In genomic region chr19:2081873-2082810, GRCh38 we compare ENCODE assay signal across 10 cellular contexts. TPM values are rescaled to one million over a fixed set of nuclear protein-coding genes. Genes with fewer than 3 reads are reported as not detected.
DNase-seq lines count a peak whose midpoint lies in the region; ATAC-seq and TF ChIP-seq lines count a peak whose summit lies in the region.
"Had no signal": no experiment of that assay in that cellular context is flagged by ENCODE, and none has a peak within 500 bp of the region (broad histone marks: within the 10 kb centered on the region; RNA-seq: fewer than 3 reads in every experiment).

No MANE protein-coding gene starts in this region.

- H3K9me3 ChIP-seq in sigmoid colon: no peaks in the 10 kb centered on the region
- H3K9me3 ChIP-seq: SJSA1 had no signal

- H3K4me3 Mint-ChIP-seq in activated naive CD8-positive, alpha-beta T cell treated with anti-CD3 and anti-CD28 coated beads, Interleukin-2, amount 50 U/mL, for 24 hours: peak overlapping the region; percentile 85

- no peak for TF ChIP-seq CTCF in sigmoid colon (IDR thresholded peaks at IDR 0.05)

- intact Hi-C loops in sigmoid colon (cut with DNase I): no loop called here

- peak overlapping the region; percentile 19 to 94 (median 75) for H3K27ac ChIP-seq in sigmoid colon
- H3K27ac ChIP-seq: SJSA1 had no signal

- ATAC-seq in activated naive CD8-positive, alpha-beta T cell treated with anti-CD3 and anti-CD28 coated beads, Interleukin-2, amount 50 U/mL, for 24 hours: peak; percentile 29
- ATAC-seq in HG02981 (IDR thresholded peaks at IDR 0.05; ENCODE audit: unreplicated experiment) (no peak), HG02973 (IDR thresholded peaks at IDR 0.05; ENCODE audit: unreplicated experiment) (no peak)

- H3K36me3 ChIP-seq in sigmoid colon: peaks cover 13 to 74% (median 34%) of the 10 kb centered on the region in 4 donors

- no peak for TF ChIP-seq EP300 in sigmoid colon (IDR thresholded peaks at IDR 0.05)

- peak; percentile 40 for TF ChIP-seq POLR2A in GM15510 (IDR thresholded peaks at IDR 0.05; ENCODE audit: borderline replicate concordance, extremely low read depth, insufficient read length)
- TF ChIP-seq POLR2A in sigmoid colon (IDR thresholded peaks at IDR 0.05): no peak

- H3K9me3 Mint-ChIP-seq in activated naive CD8-positive, alpha-beta T cell treated with anti-CD3 and anti-CD28 coated beads, Interleukin-2, amount 50 U/mL, for 24 hours: no peaks in the 10 kb centered on the region

- H3K4me1 Mint-ChIP-seq in activated naive CD8-positive, alpha-beta T cell treated with anti-CD3 and anti-CD28 coated beads, Interleukin-2, amount 50 U/mL, for 24 hours: peaks cover 55% of the 10 kb centered on the region

- WGBS in sigmoid colon, 2 donors: 68 to 85% methylated on average over 30 of the region's 30 CpGs

- no peaks in the 10 kb centered on the region for H3K27me3 ChIP-seq in sigmoid colon
- H3K27me3 ChIP-seq: SJSA1 had no signal

- DNase-seq in RPMI8226: peak; percentile 66
- peak; percentile 66 for DNase-seq in activated naive CD8-positive, alpha-beta T cell treated with anti-CD3 and anti-CD28 coated beads, Interleukin-2, amount 50 U/mL, for 24 hours
- DNase-seq in sigmoid colon: no peak
- DNase-seq in amniotic stem cell (lab: John Stamatoyannopoulos, UW): no peak
- no peak for DNase-seq in NCI-H2081 treated with DMSO at 0.1 percent for 48 hours (lab: John Stamatoyannopoulos, UW)
- DNase-seq: mammary epithelial cell had no signal

- peaks cover 2% of the 10 kb centered on the region for H3K27me3 Mint-ChIP-seq in activated naive CD8-positive, alpha-beta T cell treated with anti-CD3 and anti-CD28 coated beads, Interleukin-2, amount 50 U/mL, for 24 hours

- no peak overlapping the region for H3K4me3 ChIP-seq in sigmoid colon
- H3K4me3 ChIP-seq: SJSA1 had no signal

- peaks cover 0 to 65% (median 53%) of the 10 kb centered on the region in 4 donors for H3K4me1 ChIP-seq in sigmoid colon
- H3K4me1 ChIP-seq: SJSA1 had no signal

- H3K27ac Mint-ChIP-seq in activated naive CD8-positive, alpha-beta T cell treated with anti-CD3 and anti-CD28 coated beads, Interleukin-2, amount 50 U/mL, for 24 hours: peak overlapping the region; percentile 95

- peaks cover 65% of the 10 kb centered on the region for H3K36me3 Mint-ChIP-seq in activated naive CD8-positive, alpha-beta T cell treated with anti-CD3 and anti-CD28 coated beads, Interleukin-2, amount 50 U/mL, for 24 hours (ENCODE audit: low read depth)

RNA-seq across cellular contexts. Expression of gene MOB3A, which starts 14.0 kb away (rescaled TPM):
- total RNA-seq in sigmoid colon: 10 to 100 TPM; 25.7 to 65.4 (median 32.0) TPM
- 10 to 100 TPM; 14.4 to 36.1 (median 14.6) TPM for polyA plus RNA-seq in sigmoid colon

RNA-seq across cellular contexts. Expression of gene IZUMO4, which starts 14.6 kb away (rescaled TPM):
- total RNA-seq in sigmoid colon: 1 to 10 TPM; 2.3 to 6.0 (median 4.6) TPM
- 1 to 10 TPM; 2.4 to 8.5 (median 3.5) TPM for polyA plus RNA-seq in sigmoid colon

RNA-seq across cellular contexts. Expression of gene MKNK2, which starts 31.1 kb away (rescaled TPM):
- 100 to 1,000 TPM in 3 of 4 donors, 10 to 100 TPM in 1; 83.1 to 124 (median 107) TPM for total RNA-seq in sigmoid colon
- 100 to 1,000 TPM; 121 to 157 (median 129) TPM for polyA plus RNA-seq in sigmoid colon

Comparison
In these comparisons a context has a peak if more than half of its experiments do, and no peak if none do; other contexts are left out.
1. DNase-seq: peak in RPMI8226 (single experiment) and activated naive CD8-positive, alpha-beta T cell treated with anti-CD3 and anti-CD28 coated beads, Interleukin-2, amount 50 U/mL, for 24 hours (single experiment); none in sigmoid colon (single experiment), amniotic stem cell (single experiment) and NCI-H2081 treated with DMSO at 0.1 percent for 48 hours (single experiment).